Comparison of ENCODE assay signal across 11 cellular contexts in genomic region chr4:66575024-66575696, GRCh38.
A peak's percentile ranks its signal among the peaks of the same experiment; 100 is the strongest.
DNase-seq lines count a peak whose midpoint lies in the region; ATAC-seq and TF ChIP-seq lines count a peak whose summit lies in the region.
"Had no signal": no experiment of that assay in that cellular context is flagged by ENCODE, and none has a peak within 500 bp of the region (broad histone marks: within the 10 kb centered on the region; RNA-seq: fewer than 3 reads in every experiment).

No MANE protein-coding gene starts in this region.

- no peak for TF ChIP-seq CTCF in osteocyte (IDR thresholded peaks at IDR 0.05)

- H3K4me1 Mint-ChIP-seq in osteocyte (ENCODE audit: unreplicated experiment), result peaks cover 69% of the 10 kb centered on the region
- no peaks in the 10 kb centered on the region for H3K4me1 Mint-ChIP-seq in activated CD4-positive, alpha-beta T cell treated with anti-CD3 and anti-CD28 coated beads for 36 hours

- peak overlapping the region; percentile 82 for H3K27ac Mint-ChIP-seq in osteocyte (ENCODE audit: unreplicated experiment)
- no peak overlapping the region for H3K27ac Mint-ChIP-seq in activated CD4-positive, alpha-beta T cell treated with anti-CD3 and anti-CD28 coated beads for 36 hours
- H3K27ac Mint-ChIP-seq: T-helper 1 cell treated with Interleukin-12 subunit alpha and Interleukin-12 subunit beta and Interleukin-4 antibody, amounts not matched to agents 30 μg/mL and 1 μg/mL, for 36 hours had no signal

- POLR2A ChIA-PET in activated CD4-positive, alpha-beta T cell treated with anti-CD3 and anti-CD28 coated beads for 36 hours (lab: Charles Lee), result no interaction called here

- DNase-seq in DMS53 treated with DMSO at 0.1 percent for 48 hours (lab: John Stamatoyannopoulos, UW; ENCODE audit: unreplicated experiment), result peak; percentile 12
- peak; percentile 26 for DNase-seq in NCI-H69 (lab: John Stamatoyannopoulos, UW)
- DNase-seq in dedifferentiated amniotic fluid mesenchymal stem cell (ENCODE audit: extremely low spot score), result peak; percentile 44
- no peak for DNase-seq in osteocyte (ENCODE audit: extremely low spot score, unreplicated experiment)
- no peak for DNase-seq in NAMALWA (ENCODE audit: low spot score)
- DNase-seq in NCI-H1417 (lab: John Stamatoyannopoulos, UW), result no peak
- DNase-seq in activated CD4-positive, alpha-beta T cell treated with anti-CD3 and anti-CD28 coated beads for 36 hours, result no peak
- DNase-seq in activated CD8-positive, alpha-beta memory T cell treated with anti-CD3 and anti-CD28 coated beads for 24 hours, result no peak
- DNase-seq: activated T-cell treated with anti-CD3 and anti-CD28 coated beads for 4 hours, colonic mucosa had no signal

- H3K27me3 Mint-ChIP-seq in osteocyte (ENCODE audit: unreplicated experiment), result no peaks in the 10 kb centered on the region
- H3K27me3 Mint-ChIP-seq in activated CD4-positive, alpha-beta T cell treated with anti-CD3 and anti-CD28 coated beads for 36 hours, result no peaks in the 10 kb centered on the region

- CTCF ChIA-PET in activated CD4-positive, alpha-beta T cell treated with anti-CD3 and anti-CD28 coated beads for 36 hours (lab: Charles Lee), result interaction anchor here (0.6 kb wide), 1 partner anchor 10 kb away, joined by 3 read pairs; no protein-coding TSS in a partner anchor

- H3K9me3 Mint-ChIP-seq in osteocyte (ENCODE audit: unreplicated experiment), result peaks cover 5% of the 10 kb centered on the region
- peaks cover 5% of the 10 kb centered on the region for H3K9me3 Mint-ChIP-seq in activated CD4-positive, alpha-beta T cell treated with anti-CD3 and anti-CD28 coated beads for 36 hours (ENCODE audit: low read depth)
- H3K9me3 Mint-ChIP-seq: T-helper 1 cell treated with Interleukin-12 subunit alpha and Interleukin-12 subunit beta and Interleukin-4 antibody, amounts not matched to agents 30 μg/mL and 1 μg/mL, for 36 hours had no signal

- no peaks in the 10 kb centered on the region for H3K36me3 Mint-ChIP-seq in osteocyte (ENCODE audit: unreplicated experiment)
- H3K36me3 Mint-ChIP-seq in activated CD4-positive, alpha-beta T cell treated with anti-CD3 and anti-CD28 coated beads for 36 hours (ENCODE audit: low read depth), result no peaks in the 10 kb centered on the region

- no peak for ATAC-seq in activated CD4-positive, alpha-beta T cell treated with anti-CD3 and anti-CD28 coated beads for 36 hours

- intact Hi-C loops in activated CD4-positive, alpha-beta T cell treated with anti-CD3 and anti-CD28 coated beads for 36 hours (cut with DNase I, micrococcal nuclease), result no loop called here

- H3K4me3 Mint-ChIP-seq in osteocyte (ENCODE audit: unreplicated experiment), result no peak overlapping the region
- no peak overlapping the region for H3K4me3 Mint-ChIP-seq in activated CD4-positive, alpha-beta T cell treated with anti-CD3 and anti-CD28 coated beads for 36 hours
- H3K4me3 Mint-ChIP-seq: T-helper 1 cell treated with Interleukin-12 subunit alpha and Interleukin-12 subunit beta and Interleukin-4 antibody, amounts not matched to agents 30 μg/mL and 1 μg/mL, for 36 hours had no signal

Comparison
In these comparisons a context has a peak if more than half of its experiments do, and no peak if none do; other contexts are left out.
1. DNase-seq: peak in DMS53 treated with DMSO at 0.1 percent for 48 hours (single experiment), NCI-H69 (single experiment) and dedifferentiated amniotic fluid mesenchymal stem cell (single experiment); none in osteocyte (single experiment), NAMALWA (single experiment), NCI-H1417 (0 of 3), activated CD4-positive, alpha-beta T cell treated with anti-CD3 and anti-CD28 coated beads for 36 hours (single experiment) and activated CD8-positive, alpha-beta memory T cell treated with anti-CD3 and anti-CD28 coated beads for 24 hours (single experiment).